In genomic region chr12:62844915-62845314, GRCh38 we compare ENCODE assay signal across 22 cellular contexts.
"Had no signal": no experiment of that assay in that cellular context is flagged by ENCODE, and none has a peak within 500 bp of the region (broad histone marks: within the 10 kb centered on the region; RNA-seq: fewer than 3 reads in every experiment).

No MANE protein-coding gene starts in this region.

- H3K4me3 Mint-ChIP-seq: activated CD4-positive, alpha-beta T cell treated with anti-CD3 and anti-CD28 coated beads, Interleukin-2, amount 10 ng/mL, durations not matched to agents 24 days and 14 days; activated CD8-positive, alpha-beta T cell treated with anti-CD3 and anti-CD28 coated beads for 36 hours; activated naive CD8-positive, alpha-beta T cell treated with anti-CD3 and anti-CD28 coated beads for 36 hours; activated T-cell treated with anti-CD3 and anti-CD28 coated beads, Interleukin-2, amount 50 U/mL, for 72 hours; activated T-helper 17 cell treated with anti-CD3 and anti-CD28 coated beads, Interleukin-2, amount 50 U/mL, for 72 hours had no signal

- H3K4me3 ChIP-seq: cardiac muscle cell, SJCRH30, SK-N-MC had no signal

- H3K36me3 Mint-ChIP-seq: activated naive CD8-positive, alpha-beta T cell treated with anti-CD3 and anti-CD28 coated beads for 36 hours had no signal

- H3K27me3 ChIP-seq: SJCRH30 had no signal

- H3K9me3 Mint-ChIP-seq: activated CD4-positive, alpha-beta T cell treated with anti-CD3 and anti-CD28 coated beads, Interleukin-2, amount 10 ng/mL, durations not matched to agents 24 days and 14 days; activated CD8-positive, alpha-beta T cell treated with anti-CD3 and anti-CD28 coated beads for 36 hours; activated naive CD8-positive, alpha-beta T cell treated with anti-CD3 and anti-CD28 coated beads for 36 hours; activated T-helper 17 cell treated with anti-CD3 and anti-CD28 coated beads, Interleukin-2, amount 50 U/mL, for 72 hours had no signal

- H3K27ac ChIP-seq: cardiac muscle cell, SJCRH30, SK-N-MC had no signal

- DNase-seq: activated CD4-positive, alpha-beta T cell treated with anti-CD3 and anti-CD28 coated beads, Interleukin-2, amount 10 ng/mL, durations not matched to agents 24 days and 14 days; activated CD4-positive, alpha-beta T cell treated with anti-CD3 and anti-CD28 coated beads, Interleukin-2, amount 50 U/mL, for 4 hours; activated CD8-positive, alpha-beta T cell treated with anti-CD3 and anti-CD28 coated beads for 36 hours; activated effector memory CD4-positive, alpha-beta T cell treated with anti-CD3 and anti-CD28 coated beads, Interleukin-2, amount 50 U/mL, for 16 hours; activated naive CD4-positive, alpha-beta T cell; activated naive CD4-positive, alpha-beta T cell treated with anti-CD3 and anti-CD28 coated beads, Interleukin-2, amount 50 U/mL, for 16 hours; activated naive CD8-positive, alpha-beta T cell treated with anti-CD3 and anti-CD28 coated beads for 36 hours; activated T-cell treated with anti-CD3 and anti-CD28 coated beads, Interleukin-2, amount 50 U/mL, for 1 hour; activated T-cell treated with anti-CD3 and anti-CD28 coated beads, Interleukin-2, amount 50 U/mL, for 72 hours; amniotic stem cell; aorta; NCI-H1105; NCI-H1417 treated with DMSO at 0.1 percent for 48 hours; NCI-H187 treated with DMSO at 0.1 percent for 48 hours; NCI-H2081; NCI-H446 treated with DMSO at 0.1 percent for 48 hours; NCI-H524; SHP77; SJCRH30 had no signal

- H3K27ac Mint-ChIP-seq: activated CD4-positive, alpha-beta T cell treated with anti-CD3 and anti-CD28 coated beads, Interleukin-2, amount 10 ng/mL, durations not matched to agents 24 days and 14 days; activated CD8-positive, alpha-beta T cell treated with anti-CD3 and anti-CD28 coated beads for 36 hours; activated naive CD8-positive, alpha-beta T cell treated with anti-CD3 and anti-CD28 coated beads for 36 hours; activated T-cell treated with anti-CD3 and anti-CD28 coated beads, Interleukin-2, amount 50 U/mL, for 72 hours; activated T-helper 17 cell treated with anti-CD3 and anti-CD28 coated beads, Interleukin-2, amount 50 U/mL, for 72 hours had no signal

- H3K4me1 Mint-ChIP-seq: activated CD4-positive, alpha-beta T cell treated with anti-CD3 and anti-CD28 coated beads, Interleukin-2, amount 10 ng/mL, durations not matched to agents 24 days and 14 days; activated naive CD8-positive, alpha-beta T cell treated with anti-CD3 and anti-CD28 coated beads for 36 hours; activated T-helper 17 cell treated with anti-CD3 and anti-CD28 coated beads, Interleukin-2, amount 50 U/mL, for 72 hours had no signal

- H3K9me3 ChIP-seq: SJCRH30 had no signal

- H3K36me3 ChIP-seq: cardiac muscle cell, SJCRH30 had no signal
